8 cellular contexts compared by ENCODE assay signal in genomic region chr18:23053756-23054457, GRCh38.
DNase-seq lines count a peak whose midpoint lies in the region; ATAC-seq and TF ChIP-seq lines count a peak whose summit lies in the region.

No MANE protein-coding gene starts in this region.

- no peaks in the 10 kb centered on the region for H3K27me3 ChIP-seq in H7 (ENCODE audit: control insufficient read depth, insufficient read depth, low read length)
- H3K27me3 ChIP-seq in PC-3 (ENCODE audit: low read length): no peaks in the 10 kb centered on the region

- no peaks in the 10 kb centered on the region for H3K9me3 ChIP-seq in PC-3 (ENCODE audit: low read length)

- TF ChIP-seq CTCF in PC-3 (conservative IDR thresholded peaks at IDR 0.05; ENCODE audit: low read depth, low read length) (peak; percentile 52), fibroblast of pulmonary artery (IDR thresholded peaks at IDR 0.05; ENCODE audit: low read length, missing control alignments) (peak; percentile 44)

- H3K79me2 ChIP-seq in PC-3 (ENCODE audit: low read length): no peaks in the 10 kb centered on the region

- H3K9me2 ChIP-seq in PC-3 (replicated peaks; ENCODE audit: low read length): no peaks in the 10 kb centered on the region

- no peak overlapping the region; the same call in 1 of the 2 replicates for H3K4me2 ChIP-seq in PC-3 (ENCODE audit: low read length)

- peaks cover 8% of the 10 kb centered on the region; the same call in 1 of the 2 replicates for H3K4me1 ChIP-seq in PC-3 (ENCODE audit: insufficient read depth, low read length)

- H3K4me3 ChIP-seq in H7 (ENCODE audit: insufficient read depth, low read depth, low read length) (no peak overlapping the region), PC-3 (ENCODE audit: low read length) (no peak overlapping the region), fibroblast of pulmonary artery (replicated peaks; ENCODE audit: low read depth, low read length) (no peak overlapping the region)

- H4K20me1 ChIP-seq in PC-3 (ENCODE audit: low read length): no peaks in the 10 kb centered on the region

- H3K36me3 ChIP-seq in H7 (replicated peaks; ENCODE audit: control insufficient read depth, insufficient read depth, low read length) (no peaks in the 10 kb centered on the region), PC-3 (ENCODE audit: low read depth, low read length) (no peaks in the 10 kb centered on the region)

- no peaks in the 10 kb centered on the region for H3F3A ChIP-seq in PC-3 (ENCODE audit: low read length, unreplicated experiment)

- CTCF ChIA-PET in PC-3 (lab: Charles Lee): no interaction called here

- intact Hi-C loops in PC-3 (cut with micrococcal nuclease): no loop called here

- H3K27ac ChIP-seq in PC-3 (ENCODE audit: low read length): no peak overlapping the region

- no peak overlapping the region for H2AFZ ChIP-seq in PC-3 (ENCODE audit: low read length)

- no TSS peak for BruUV-seq in PC-3 (replicated peaks; lab: Mats Ljungman, UMichigan)

- peak; percentile 88 for DNase-seq in H7
- peak; percentile 57 for DNase-seq in PC-3
- peak; percentile 64 for DNase-seq in fibroblast of pulmonary artery (ENCODE audit: low read depth)
- DNase-seq in renal cortical epithelial cell (ENCODE audit: low read depth): peak; percentile 83
- no peak for DNase-seq in EL

- POLR2A ChIA-PET in PC-3 (lab: Charles Lee; ENCODE audit: unreplicated experiment): no interaction called here

- ATAC-seq in PC-3: peak; percentile 72
- ATAC-seq in HG02571 (IDR thresholded peaks at IDR 0.05; ENCODE audit: unreplicated experiment): no peak
- ATAC-seq in GM18517 (IDR thresholded peaks at IDR 0.05; ENCODE audit: unreplicated experiment): no peak
- no peak for ATAC-seq in HG02759 (IDR thresholded peaks at IDR 0.05; ENCODE audit: unreplicated experiment)

- H3K9ac ChIP-seq in PC-3 (ENCODE audit: low read length): no peak overlapping the region
